Comparison of ENCODE assay signal across 12 cellular contexts in the genomic region with DNA sequence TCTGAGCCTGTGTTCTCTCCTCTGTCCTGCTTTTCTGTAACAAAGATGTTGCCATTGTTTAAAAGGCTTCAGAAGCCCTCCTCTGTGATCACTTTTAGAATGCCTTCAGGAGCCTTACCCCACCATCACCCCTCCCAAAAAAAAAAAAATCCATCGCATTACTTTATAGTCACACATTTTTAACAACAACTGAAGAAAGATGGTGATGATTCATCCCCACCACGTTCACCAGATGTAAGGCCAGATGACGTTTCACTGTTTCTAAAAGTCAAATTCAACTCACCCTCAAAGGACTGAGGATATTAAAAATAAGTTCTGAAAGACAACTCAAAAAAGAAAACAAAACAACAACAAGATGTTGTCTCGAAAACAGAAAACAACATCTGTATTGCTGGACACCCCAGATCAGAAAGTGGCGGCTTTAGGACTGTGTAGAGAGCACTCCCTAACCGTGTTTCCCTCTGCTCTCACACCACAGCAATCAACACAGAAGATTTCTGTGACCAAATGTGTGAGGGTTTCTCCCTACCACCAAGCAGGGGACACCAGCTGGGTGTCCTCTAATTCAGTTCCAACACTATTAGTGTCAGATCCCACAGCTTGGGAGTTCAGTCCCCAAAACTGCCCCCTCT.
A peak's percentile ranks its signal among the peaks of the same experiment; 100 is the strongest.
DNase-seq lines count a peak whose midpoint lies in the region; FAIRE-seq and TF ChIP-seq lines count a peak whose summit lies in the region.
"Had no signal": no experiment of that assay in that cellular context is flagged by ENCODE, and none has a peak within 500 bp of the region (broad histone marks: within the 10 kb centered on the region; RNA-seq: fewer than 3 reads in every experiment).

No MANE protein-coding gene starts in this region.

- no peaks in the 10 kb centered on the region for H3K36me3 Mint-ChIP-seq in activated T-helper 1 cell treated with anti-CD3 and anti-CD28 coated beads, Interleukin-12 subunit alpha, Interleukin-12 subunit beta, Interleukin-2, Interleukin-4 antibody, amounts not matched to agents 30 ng/mL and 10 ng/mL and 1 ng/mL, durations not matched to agents 14 hours and 24 hours and 36 hours (ENCODE audit: low read depth)

- peaks cover 5 to 10% of the 10 kb centered on the region in 2 donors for H3K4me1 ChIP-seq in thyroid gland

- H3K4me1 Mint-ChIP-seq in activated T-helper 1 cell treated with anti-CD3 and anti-CD28 coated beads, Interleukin-12 subunit alpha, Interleukin-12 subunit beta, Interleukin-2, Interleukin-4 antibody, amounts not matched to agents 30 ng/mL and 10 ng/mL and 1 ng/mL, durations not matched to agents 14 hours and 24 hours and 36 hours (ENCODE audit: low read depth): peaks cover 29% of the 10 kb centered on the region

- no peak overlapping the region for H3K27ac ChIP-seq in thyroid gland

- TF ChIP-seq CTCF in HFF-Myc (IDR thresholded peaks at IDR 0.05; ENCODE audit: low read depth, low read length, missing control alignments) (no peak), thyroid gland (IDR thresholded peaks at IDR 0.05) (no peak)

- DNase-seq in GM12892 (ENCODE audit: insufficient read length) (no peak), HFF-Myc (ENCODE audit: extremely low read depth, low read depth) (peak; percentile 68), myocyte (ENCODE audit: low read depth) (peak; percentile 42), glomerular visceral epithelial cell (ENCODE audit: extremely low spot score) (no peak), SIG-M5 treated with dmso at 0.1 percent for 504 hours (lab: John Stamatoyannopoulos, UW; ENCODE audit: unreplicated experiment) (no peak), thyroid gland (no peak)
- DNase-seq in activated T-helper 1 cell treated with anti-CD3 and anti-CD28 coated beads, Interleukin-12 subunit alpha, Interleukin-12 subunit beta, Interleukin-2, Interleukin-4 antibody, amounts not matched to agents 30 ng/mL and 10 ng/mL and 1 ng/mL, durations not matched to agents 14 hours and 24 hours and 36 hours (ENCODE audit: low spot score): no peak
- no peak for DNase-seq in stimulated activated naive CD4-positive, alpha-beta T cell (lab: John Stamatoyannopoulos, UW)
- DNase-seq: activated CD4-positive, CD25-positive, alpha-beta regulatory T cell treated with anti-CD3 and anti-CD28 coated beads, Interleukin-2, amount 50 U/mL, for 72 hours; mesendoderm; NCI-H510A; stimulated activated CD4-positive, alpha-beta T cell treated with anti-CD3 and anti-CD28 coated beads, Interleukin-4, amount 100 ng/mL, for 1 hour had no signal

- intact Hi-C loops in activated T-helper 1 cell treated with anti-CD3 and anti-CD28 coated beads, Interleukin-12 subunit alpha, Interleukin-12 subunit beta, Interleukin-2, Interleukin-4 antibody, amounts not matched to agents 30 ng/mL and 10 ng/mL and 1 ng/mL, durations not matched to agents 14 hours and 24 hours and 36 hours (cut with micrococcal nuclease): no loop called here
- intact Hi-C loops in thyroid gland (cut with DNase I): no loop called here

- H3K9me3 Mint-ChIP-seq in activated T-helper 1 cell treated with anti-CD3 and anti-CD28 coated beads, Interleukin-12 subunit alpha, Interleukin-12 subunit beta, Interleukin-2, Interleukin-4 antibody, amounts not matched to agents 30 ng/mL and 10 ng/mL and 1 ng/mL, durations not matched to agents 14 hours and 24 hours and 36 hours: no peaks in the 10 kb centered on the region

- H3K27ac Mint-ChIP-seq in activated T-helper 1 cell treated with anti-CD3 and anti-CD28 coated beads, Interleukin-12 subunit alpha, Interleukin-12 subunit beta, Interleukin-2, Interleukin-4 antibody, amounts not matched to agents 30 ng/mL and 10 ng/mL and 1 ng/mL, durations not matched to agents 14 hours and 24 hours and 36 hours: peak overlapping the region; percentile 79

- no peak overlapping the region for H3K4me3 ChIP-seq in HFF-Myc (replicated peaks; ENCODE audit: low read depth, low read length)
- no peak overlapping the region for H3K4me3 ChIP-seq in thyroid gland (replicated peaks in 1 of 3)

- no peaks in the 10 kb centered on the region for H3K27me3 ChIP-seq in thyroid gland

- 62 to 85% methylated on average over 6 of the region's 6 CpGs for WGBS in thyroid gland, 2 donors

- H3K27me3 Mint-ChIP-seq in activated T-helper 1 cell treated with anti-CD3 and anti-CD28 coated beads, Interleukin-12 subunit alpha, Interleukin-12 subunit beta, Interleukin-2, Interleukin-4 antibody, amounts not matched to agents 30 ng/mL and 10 ng/mL and 1 ng/mL, durations not matched to agents 14 hours and 24 hours and 36 hours (ENCODE audit: insufficient read depth): peaks cover 3% of the 10 kb centered on the region

- H3K9me3 ChIP-seq in thyroid gland: no peaks in the 10 kb centered on the region

- TF ChIP-seq POLR2A in GM12892 (IDR thresholded peaks at IDR 0.05; ENCODE audit: low read depth, low read length) (no peak), thyroid gland (IDR thresholded peaks at IDR 0.05) (no peak)

- peak; percentile 77 for FAIRE-seq in GM12892 (lab: Jason Lieb, UNC)

- peak overlapping the region; percentile 16 for H3K4me3 Mint-ChIP-seq in activated T-helper 1 cell treated with anti-CD3 and anti-CD28 coated beads, Interleukin-12 subunit alpha, Interleukin-12 subunit beta, Interleukin-2, Interleukin-4 antibody, amounts not matched to agents 30 ng/mL and 10 ng/mL and 1 ng/mL, durations not matched to agents 14 hours and 24 hours and 36 hours

- H3K36me3 ChIP-seq in thyroid gland: no peaks in the 10 kb centered on the region

Comparison
In these comparisons a context has a peak if more than half of its experiments do, and no peak if none do; other contexts are left out.
1. DNase-seq: peak in HFF-Myc (single experiment) and myocyte (single experiment); none in GM12892 (single experiment), activated T-helper 1 cell treated with anti-CD3 and anti-CD28 coated beads, Interleukin-12 subunit alpha, Interleukin-12 subunit beta, Interleukin-2, Interleukin-4 antibody, amounts not matched to agents 30 ng/mL and 10 ng/mL and 1 ng/mL, durations not matched to agents 14 hours and 24 hours and 36 hours (single experiment), glomerular visceral epithelial cell (single experiment), SIG-M5 treated with dmso at 0.1 percent for 504 hours (single experiment), thyroid gland (0 of 2) and stimulated activated naive CD4-positive, alpha-beta T cell (0 of 6).